ENCODE assay signal across 1 cellular context in genomic region chr6:159982726-159983506, GRCh38.
TF ChIP-seq lines count a peak whose summit lies in the region.

No MANE protein-coding gene starts in this region.

TF ChIP-seq in GM23338, 12 proteins besides CTCF, POLR2A, EP300 and RAD21 (continued from another document):
- TF ChIP-seq ZNF462 (CRISPR knock-in tag; IDR thresholded peaks at IDR 0.05) = no peak
- no peak for TF ChIP-seq POLR2AphosphoS5 (IDR thresholded peaks at IDR 0.05; ENCODE audit: low read depth)
- TF ChIP-seq CREB1 (CRISPR knock-in tag; IDR thresholded peaks at IDR 0.05; ENCODE audit: low read depth) = no peak
- TF ChIP-seq STAT1 (IDR thresholded peaks at IDR 0.05; ENCODE audit: unreplicated experiment) = no peak
- no peak for TF ChIP-seq NANOG (IDR thresholded peaks at IDR 0.05; ENCODE audit: borderline replicate concordance)
- TF ChIP-seq EZH2 (IDR thresholded peaks at IDR 0.05; ENCODE audit: low read depth, unreplicated experiment) = no peak
- TF ChIP-seq EZH2phosphoT487 (IDR thresholded peaks at IDR 0.05; ENCODE audit: unreplicated experiment) = no peak
- TF ChIP-seq JUNB (IDR thresholded peaks at IDR 0.05; ENCODE audit: unreplicated experiment) = no peak
TF ChIP-seq in GM23338: peak in this region for 0.
